Comparison of ENCODE assay signal across 8 cellular contexts in the genomic region with DNA sequence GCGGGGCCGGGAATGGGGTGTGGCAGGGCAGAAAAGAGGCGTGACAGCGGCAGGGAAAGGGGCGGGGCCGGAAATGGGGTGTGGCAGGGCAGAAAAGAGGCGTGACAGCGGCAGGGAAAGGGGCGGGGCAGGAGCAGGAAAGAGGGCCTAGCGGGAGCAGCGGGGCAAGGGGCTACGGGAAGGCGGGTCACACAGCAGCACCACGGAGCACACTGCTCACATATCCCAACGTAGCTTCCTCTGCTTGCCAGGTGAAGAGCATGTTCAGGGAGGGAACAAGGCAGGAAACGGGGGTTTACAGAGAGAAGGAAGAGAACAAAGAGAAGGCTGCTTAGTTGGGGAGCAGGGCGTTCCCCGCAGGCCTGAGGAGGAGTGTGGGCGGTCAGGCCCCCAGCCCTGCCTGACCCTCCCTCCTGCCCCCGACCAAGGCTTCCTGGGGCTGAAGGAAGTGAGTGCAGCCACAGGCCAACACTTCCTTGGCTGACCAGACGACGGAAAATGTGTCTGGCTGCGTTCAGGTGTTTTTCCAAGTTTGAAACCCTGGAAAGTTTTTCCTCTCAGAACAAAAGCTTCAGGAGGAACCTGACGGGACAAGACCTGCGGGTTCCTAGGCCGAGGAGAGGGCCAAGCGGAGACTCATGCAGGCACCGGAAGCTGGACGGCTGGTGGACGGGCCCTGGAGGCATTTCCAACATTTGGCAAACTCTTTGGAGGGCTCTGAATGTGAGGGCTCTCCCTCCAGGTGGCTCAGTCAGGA. TPM values are rescaled to one million over a fixed set of nuclear protein-coding genes. Genes with fewer than 3 reads are reported as not detected.
DNase-seq lines count a peak whose midpoint lies in the region; ATAC-seq and TF ChIP-seq lines count a peak whose summit lies in the region.

No MANE protein-coding gene starts in this region.

- H3K36me3 ChIP-seq in heart left ventricle, result peaks cover 0 to 80% (median 70%) of the 10 kb centered on the region in 9 donors

- TF ChIP-seq CTCF in HL-60 (IDR thresholded peaks at IDR 0.05; ENCODE audit: insufficient read depth, low read length) (no peak), heart left ventricle (IDR thresholded peaks at IDR 0.05) (no peak)

- 49 to 54% (median 52%) methylated on average over 26 to 30 of the region's 30 CpGs for WGBS in heart left ventricle, 4 donors

- H3K27me3 ChIP-seq in HL-60 (ENCODE audit: insufficient read depth, poor library complexity, severe bottlenecking), result no peaks in the 10 kb centered on the region
- H3K27me3 ChIP-seq in heart left ventricle, result no peaks in the 10 kb centered on the region

- no peak for TF ChIP-seq POLR2A in heart left ventricle (IDR thresholded peaks at IDR 0.05)

- H3K9me3 ChIP-seq in heart left ventricle, result no peaks in the 10 kb centered on the region

- H3K27ac ChIP-seq in HL-60 (replicated peaks) (peak overlapping the region; percentile 44), heart left ventricle (peak overlapping the region; percentile 46 to 81 (median 63))

- H3K4me1 ChIP-seq in heart left ventricle, result peaks cover 0 to 45% (median 28%) of the 10 kb centered on the region in 12 donors

- DNase-seq in AG08396 (ENCODE audit: low spot score), result peak; percentile 65
- DNase-seq in HL-60 (ENCODE audit: low read depth in 1 of 2, low spot score in 1 of 2), result peak; percentile 52 to 79
- DNase-seq in activated CD4-positive, alpha-beta T cell treated with anti-CD3 and anti-CD28 coated beads, Interleukin-2, amount 50 U/mL, for 48 hours, result peak; percentile 65 to 69
- DNase-seq in heart left ventricle, result peak; percentile 37 to 61 (median 45)
- peak in 5 of 6 experiments; percentile 22 to 64 (median 32) for DNase-seq in stimulated activated naive CD4-positive, alpha-beta T cell (lab: John Stamatoyannopoulos, UW)
- DNase-seq in NCI-H1092 (lab: John Stamatoyannopoulos, UW), result no peak
- no peak for DNase-seq in left lobe of liver (ENCODE audit: low spot score)

- H3K4me3 ChIP-seq in HL-60 (replicated peaks; ENCODE audit: insufficient read depth, low read length), result no peak overlapping the region
- no peak overlapping the region for H3K4me3 ChIP-seq in heart left ventricle

- ATAC-seq in heart left ventricle, result peak in 1 of 4 donors; percentile 55
- no peak for ATAC-seq in HG02870 (IDR thresholded peaks at IDR 0.05; ENCODE audit: unreplicated experiment)
- ATAC-seq in left lobe of liver, result no peak

- intact Hi-C loops in heart left ventricle (cut with DNase I), result no loop called here

RNA-seq across cellular contexts. Expression of a gene that starts 13.8 kb away (rescaled TPM):
- total RNA-seq in heart left ventricle (10 to 100 TPM; 27.7 to 43.8 (median 37.5) TPM), left lobe of liver (20.2 TPM)
- polyA plus RNA-seq in heart left ventricle, result 10 to 100 TPM; 27.7 to 49.7 TPM

RNA-seq across cellular contexts. Expression of a gene that starts 27.3 kb away (rescaled TPM):
- total RNA-seq in heart left ventricle (10 to 100 TPM in 8 of 9 donors, 1 to 10 TPM in 1; 7.3 to 15.9 (median 12.2) TPM), left lobe of liver (21.4 TPM)
- 1 to 10 TPM; 7.7 to 9.3 TPM for polyA plus RNA-seq in heart left ventricle

RNA-seq across cellular contexts. Expression of a gene that starts 37.0 kb away (rescaled TPM):
- total RNA-seq in heart left ventricle (1 to 10 TPM; 3.1 to 6.3 (median 4.3) TPM), left lobe of liver (3.5 TPM)
- polyA plus RNA-seq in heart left ventricle, result 1 to 10 TPM; 4.8 to 6.0 TPM

RNA-seq across cellular contexts. Expression of a gene that starts 38.5 kb away (rescaled TPM):
- total RNA-seq in heart left ventricle, result 10 to 100 TPM; 41.4 to 62.6 (median 47.6) TPM
- 10 to 100 TPM; 31.0 to 58.5 TPM for polyA plus RNA-seq in heart left ventricle
- total RNA-seq in left lobe of liver, result 24.2 TPM

RNA-seq across cellular contexts. Expression of a gene that starts 47.5 kb away (rescaled TPM):
- total RNA-seq in heart left ventricle, result 10 to 100 TPM; 34.8 to 57.1 (median 46.1) TPM
- polyA plus RNA-seq in heart left ventricle, result 10 to 100 TPM; 21.1 to 46.3 TPM
- 17.8 TPM for total RNA-seq in left lobe of liver

Comparison
In these comparisons a context has a peak if more than half of its experiments do, and no peak if none do; other contexts are left out.
1. DNase-seq: peak in AG08396 (single experiment), HL-60 (2 of 2), activated CD4-positive, alpha-beta T cell treated with anti-CD3 and anti-CD28 coated beads, Interleukin-2, amount 50 U/mL, for 48 hours (2 of 2), heart left ventricle (5 of 5) and stimulated activated naive CD4-positive, alpha-beta T cell (5 of 6); none in NCI-H1092 (single experiment) and left lobe of liver (single experiment).